In genomic region chr12:32235251-32235650, GRCh38 we compare ENCODE assay signal across 21 cellular contexts.
"Had no signal": no experiment of that assay in that cellular context is flagged by ENCODE, and none has a peak within 500 bp of the region (broad histone marks: within the 10 kb centered on the region; RNA-seq: fewer than 3 reads in every experiment).

No MANE protein-coding gene starts in this region.

- DNase-seq: IMR-90, Karpas-422, KG1, MG63, NCI-H1092, NCI-H1105 treated with DMSO at 0.1 percent for 48 hours, NCI-H1417 treated with DMSO at 0.1 percent for 48 hours, NCI-H146, NCI-H1694 treated with DMSO at 0.1 percent for 48 hours, NCI-H1930, NCI-H2081, NCI-H226, NCI-H446, NCI-H510A, NCI-H524 treated with DMSO at 0.1 percent for 48 hours, NCI-H69, NCI-H774, PC-3, SHP77 had no signal

- ATAC-seq: HepG2, Panc1 had no signal
